Comparison of ENCODE assay signal across 24 cellular contexts in genomic region chr20:59000326-59000725, GRCh38. TPM values are rescaled to one million over a fixed set of nuclear protein-coding genes. Genes with fewer than 3 reads are reported as not detected.
A peak's percentile ranks its signal among the peaks of the same experiment; 100 is the strongest.
DNase-seq lines count a peak whose midpoint lies in the region; ATAC-seq, FAIRE-seq and TF ChIP-seq lines count a peak whose summit lies in the region.
"Had no signal": no experiment of that assay in that cellular context is flagged by ENCODE, and none has a peak within 500 bp of the region (broad histone marks: within the 10 kb centered on the region; RNA-seq: fewer than 3 reads in every experiment).

No MANE protein-coding gene starts in this region.

- peak overlapping the region; percentile 74 for H3K27ac Mint-ChIP-seq in nephron progenitor cell
- peak overlapping the region; percentile 46 for H3K27ac Mint-ChIP-seq in stimulated activated memory B cell treated with anti-CD40 and anti-IgM and Interleukin-4, amounts not matched to agents 10 μg/mL and 1 μg/mL and 100 μg/mL, for 72 hours
- H3K27ac Mint-ChIP-seq: CD4-positive, alpha-beta T cell; HFFc6; IgD-negative memory B cell had no signal

- TF ChIP-seq EP300 in GM12878 (IDR thresholded peaks at IDR 0.05; ENCODE audit: borderline replicate concordance in 1 of 2, control insufficient read depth in 1 of 2, low read depth in 2 of 2, low read length in 2 of 2): no peak

- peaks cover 35 to 52% of the 10 kb centered on the region in 2 experiments for H3K36me3 ChIP-seq in GM12878 (ENCODE audit: control insufficient read depth in 2 of 2, insufficient read depth in 2 of 2, low read length in 1 of 2)

- no peak for TF ChIP-seq CTCF in RWPE1 (conservative IDR thresholded peaks at IDR 0.05; ENCODE audit: low read depth)
- no peak for TF ChIP-seq CTCF in GM12878 (IDR thresholded peaks at IDR 0.05 in 2 of 3, conservative IDR thresholded peaks at IDR 0.05 in 1 of 3; ENCODE audit: control insufficient read depth in 2 of 3, extremely low read depth in 1 of 3, insufficient read depth in 1 of 3, low read depth in 3 of 3, low read length in 3 of 3)
- no peak for TF ChIP-seq CTCF in nephron progenitor cell (IDR thresholded peaks at IDR 0.05)

- no peak for TF ChIP-seq RAD21 in GM12878 (IDR thresholded peaks at IDR 0.05; ENCODE audit: insufficient read depth, low read depth, low read length)

- ATAC-seq in GM12878 (no peak), HG02885 (IDR thresholded peaks at IDR 0.05; ENCODE audit: poor library complexity, unreplicated experiment) (no peak), GM19328 (IDR thresholded peaks at IDR 0.05; ENCODE audit: unreplicated experiment) (no peak)
- ATAC-seq in stimulated activated memory B cell treated with anti-CD40 and anti-IgM and Interleukin-4, amounts not matched to agents 10 μg/mL and 1 μg/mL and 100 μg/mL, for 72 hours: no peak
- ATAC-seq: HCT116, HepG2 had no signal

- intact Hi-C loops in GM12878 (cut with micrococcal nuclease; ENCODE audit: unreplicated experiment): no loop called here

- no TSS peak for BruUV-seq in GM12878 (replicated peaks; lab: Mats Ljungman, UMichigan)

- H2AFZ ChIP-seq in GM12878 (ENCODE audit: control insufficient read depth, low read depth, low read length): no peak overlapping the region

- H3K27ac ChIP-seq in RWPE1: peak overlapping the region; percentile 41
- no peak overlapping the region for H3K27ac ChIP-seq in GM12878 (ENCODE audit: control insufficient read depth, insufficient read depth)

- peaks cover 35% of the 10 kb centered on the region for H3K79me2 ChIP-seq in GM12878 (ENCODE audit: control insufficient read depth, insufficient read depth, low read length)

- no peak overlapping the region for H3K4me2 ChIP-seq in GM12878 (ENCODE audit: control insufficient read depth, insufficient read depth)

- RAD21 ChIA-PET in GM12878 (lab: Charles Lee; ENCODE audit: unreplicated experiment): no interaction called here

- POLR2A ChIA-PET in RWPE1 (lab: Yijun Ruan, JAX; ENCODE audit: low non-redundant PET) (interaction anchor here (0.5 kb wide), 1 partner anchor 32 kb away, joined by 4 read pairs; no protein-coding TSS in a partner anchor), GM12878 (lab: Charles Lee) (no interaction called here)

- SMC1A ChIA-PET in GM12878 (lab: Charles Lee; ENCODE audit: uncharacterized antibody, unreplicated experiment): no interaction called here

- H3K9me3 Mint-ChIP-seq in nephron progenitor cell: no peaks in the 10 kb centered on the region
- no peaks in the 10 kb centered on the region for H3K9me3 Mint-ChIP-seq in stimulated activated memory B cell treated with anti-CD40 and anti-IgM and Interleukin-4, amounts not matched to agents 10 μg/mL and 1 μg/mL and 100 μg/mL, for 72 hours
- H3K9me3 Mint-ChIP-seq: CD4-positive, alpha-beta T cell; HFFc6; IgD-negative memory B cell had no signal

- H3K27me3 ChIP-seq in GM12878 (replicated peaks in 1 of 2; ENCODE audit: control insufficient read depth in 2 of 2, insufficient read depth in 2 of 2, low read length in 1 of 2): no peaks in the 10 kb centered on the region
- H3K27me3 ChIP-seq: BE2C had no signal

- H4K20me1 ChIP-seq in GM12878 (ENCODE audit: control insufficient read depth, insufficient read depth): peaks cover 5% of the 10 kb centered on the region

- H3K4me3 ChIP-seq in GM12878: no peak overlapping the region

- H3K4me1 ChIP-seq in GM12878 (ENCODE audit: control insufficient read depth, insufficient read depth, low read length): peaks cover 20% of the 10 kb centered on the region
- H3K4me1 ChIP-seq: BE2C had no signal

- H3K9me3 ChIP-seq in GM12878 (replicated peaks; ENCODE audit: control insufficient read depth, insufficient read depth, low read length): no peaks in the 10 kb centered on the region
- H3K9me3 ChIP-seq: BE2C, Caco-2 had no signal

- peaks cover 40% of the 10 kb centered on the region for H3K4me1 Mint-ChIP-seq in nephron progenitor cell
- H3K4me1 Mint-ChIP-seq in stimulated activated memory B cell treated with anti-CD40 and anti-IgM and Interleukin-4, amounts not matched to agents 10 μg/mL and 1 μg/mL and 100 μg/mL, for 72 hours: peaks cover 61% of the 10 kb centered on the region

- DNase-seq in RWPE1 (ENCODE audit: low spot score) (no peak), GM12878 (ENCODE audit: low read depth, low spot score) (no peak), nephron progenitor cell (no peak), GM19239 (ENCODE audit: insufficient read length, low spot score) (no peak), T-helper 9 cell (no peak)
- DNase-seq: ACHN; BE2C; C1 segment of cervical spinal cord; Caco-2; CD4-positive, alpha-beta T cell; GOT3; H7; HFFc6 had no signal

- H3K4me3 Mint-ChIP-seq in nephron progenitor cell: no peak overlapping the region
- no peak overlapping the region for H3K4me3 Mint-ChIP-seq in stimulated activated memory B cell treated with anti-CD40 and anti-IgM and Interleukin-4, amounts not matched to agents 10 μg/mL and 1 μg/mL and 100 μg/mL, for 72 hours
- H3K4me3 Mint-ChIP-seq: CD4-positive, alpha-beta T cell; HFFc6; IgD-negative memory B cell had no signal

- in situ Hi-C loops in GM12878 (cut with MboI): loop anchor here (10.0 kb wide), 2 partner anchors 546 to 1606 kb away; partner anchors contain the start of gene RBM38

- CTCF ChIA-PET in RWPE1 (lab: Yijun Ruan, JAX): interaction anchor here (0.7 to 0.8 kb wide), 2 partner anchors 21 to 912 kb away, joined by 5 read pairs; no protein-coding TSS in a partner anchor
- CTCF ChIA-PET in GM12878 (lab: Yijun Ruan, JAX): no interaction called here

- H3K27me3 Mint-ChIP-seq in nephron progenitor cell (ENCODE audit: low read depth, poor library complexity): peaks cover 4% of the 10 kb centered on the region
- H3K27me3 Mint-ChIP-seq in stimulated activated memory B cell treated with anti-CD40 and anti-IgM and Interleukin-4, amounts not matched to agents 10 μg/mL and 1 μg/mL and 100 μg/mL, for 72 hours: no peaks in the 10 kb centered on the region
- H3K27me3 Mint-ChIP-seq: CD4-positive, alpha-beta T cell; IgD-negative memory B cell had no signal

- peaks cover 36% of the 10 kb centered on the region for H3K36me3 Mint-ChIP-seq in nephron progenitor cell (ENCODE audit: low read depth)
- H3K36me3 Mint-ChIP-seq in stimulated activated memory B cell treated with anti-CD40 and anti-IgM and Interleukin-4, amounts not matched to agents 10 μg/mL and 1 μg/mL and 100 μg/mL, for 72 hours: peaks cover 88% of the 10 kb centered on the region

- FAIRE-seq in GM12878 (lab: Jason Lieb, UNC) (no peak), GM19239 (lab: Jason Lieb, UNC) (no peak)
- FAIRE-seq: A204.1, D721Med, G401.6, GM12892, GM18507, HepG2 had no signal

- H3K9ac ChIP-seq in GM12878 (ENCODE audit: control insufficient read depth, insufficient read depth, low read length): no peak overlapping the region

- WGBS in GM12878 (ENCODE audit: insufficient coverage, insufficient replicate concordance, low lambda C conversion rate, missing lambda C conversion rate): 83% methylated on average over 3 of the region's 3 CpGs

- TF ChIP-seq POLR2A in GM12878 (IDR thresholded peaks at IDR 0.05; ENCODE audit: low read depth, low read length): peak; percentile 51

RNA-seq across cellular contexts. Expression of gene CTSZ, which starts 6.7 kb away (rescaled TPM):
- total RNA-seq in GM12878 (2013; cell fraction: nucleolus; rRNA removed): 99.1 and 102 TPM in 2 replicates
- total RNA-seq in GM12878 (2014; rRNA removed): 110 and 139 TPM in 2 replicates
- total RNA-seq in GM12878 (2014; rRNA removed; fragmentation: Illumina TruSeq; extraction: Trizol): 177 and 192 TPM in 2 replicates
- 225 and 233 TPM in 2 replicates for total RNA-seq in GM12878 (2021)
- polyA plus RNA-seq in GM12878 (2011; ENCODE audit: low read depth): 150 TPM
- 92.8 and 169 TPM in 2 replicates for polyA plus RNA-seq in GM12878 (2011; rRNA removed)
- polyA plus RNA-seq in GM12878 (2011; cell fraction: cytosol; rRNA removed): 156 and 185 TPM in 2 replicates
- 103 and 127 TPM in 2 replicates for polyA plus RNA-seq in GM12878 (2011; cell fraction: nucleus; rRNA removed)
- 163 and 223 TPM in 2 replicates for polyA plus RNA-seq in GM12878 (2012)
- polyA plus RNA-seq in GM12878 (2014; fragmentation: Illumina TruSeq; extraction: Trizol): 301 and 321 TPM in 2 replicates
- 10 to 100 TPM in 1 of 2 experiments, 1 to 10 TPM in 1; 6.0 to 14.0 TPM for polyA plus RNA-seq in GM12878 (2014; fragmentation: Nextera tagmentation; extraction: Ambion mirVana)
- polyA plus RNA-seq in GM12878 (2014; rRNA removed): 215 and 256 TPM in 2 replicates
- polyA plus RNA-seq in GM12878 (2016; fragmentation: Nextera tagmentation; extraction: Ambion mirVana): 10 to 100 TPM in 1 of 2 experiments, 1 to 10 TPM in 1; 8.0 to 11.8 TPM
- polyA minus RNA-seq in GM12878 (2011; rRNA and poly(A)+ RNA removed): 135 TPM in 2 replicates
- 45.5 and 58.7 TPM in 2 replicates for polyA minus RNA-seq in GM12878 (2011; cell fraction: cytosol; rRNA and poly(A)+ RNA removed)
- 34.0 and 64.2 TPM in 2 replicates for polyA minus RNA-seq in GM12878 (2011; cell fraction: nucleus; rRNA and poly(A)+ RNA removed)
- total RNA-seq: HepG2 had no signal

RNA-seq across cellular contexts. Expression of gene TUBB1, which starts 18.9 kb away (rescaled TPM):
- not detected in 2 replicates for total RNA-seq in GM12878 (2013; cell fraction: nucleolus; rRNA removed)
- total RNA-seq in GM12878 (2014; rRNA removed) (0.06 and 0.11 TPM in 2 replicates), GM12878 (2014; rRNA removed; fragmentation: Illumina TruSeq; extraction: Trizol) (0.04 TPM in 1 of 2 replicates, not detected in the other), GM12878 (2021) (not detected in 2 replicates)
- 0.24 TPM for polyA plus RNA-seq in GM12878 (2011; ENCODE audit: low read depth)
- polyA plus RNA-seq in GM12878 (2011; rRNA removed) (0.03 and 0.07 TPM in 2 replicates), GM12878 (2014; fragmentation: Illumina TruSeq; extraction: Trizol) (0.04 TPM in 1 of 2 replicates, not detected in the other), GM12878 (2014; fragmentation: Nextera tagmentation; extraction: Ambion mirVana) (under 1 TPM in 1 of 2 experiments, not detected in 1; 0.02 TPM), GM12878 (2014; rRNA removed) (0.05 TPM in 1 of 2 replicates, not detected in the other), GM12878 (2016; fragmentation: Nextera tagmentation; extraction: Ambion mirVana) (under 1 TPM; 0.13 to 0.20 TPM)
- 0.03 TPM in 1 of 2 replicates, not detected in the other for polyA plus RNA-seq in GM12878 (2011; cell fraction: cytosol; rRNA removed)
- polyA plus RNA-seq in GM12878 (2011; cell fraction: nucleus; rRNA removed): 0.07 and 0.10 TPM in 2 replicates
- 0.21 and 0.34 TPM in 2 replicates for polyA plus RNA-seq in GM12878 (2012)
- not detected in 2 replicates for polyA minus RNA-seq in GM12878 (2011; rRNA and poly(A)+ RNA removed)
- not detected in 2 replicates for polyA minus RNA-seq in GM12878 (2011; cell fraction: cytosol; rRNA and poly(A)+ RNA removed)
- polyA minus RNA-seq in GM12878 (2011; cell fraction: nucleus; rRNA and poly(A)+ RNA removed): 0.12 TPM in 1 of 2 replicates, not detected in the other
- total RNA-seq: H7, HFFc6 had no signal

RNA-seq across cellular contexts. Expression of gene NELFCD, which starts 19.3 kb away (rescaled TPM):
- total RNA-seq in GM12878 (2013; cell fraction: nucleolus; rRNA removed): 125 and 129 TPM in 2 replicates
- total RNA-seq in GM12878 (2014; rRNA removed) (68.7 and 74.9 TPM in 2 replicates), GM12878 (2014; rRNA removed; fragmentation: Illumina TruSeq; extraction: Trizol) (46.3 and 54.3 TPM in 2 replicates), GM12878 (2021) (68.9 and 82.1 TPM in 2 replicates)
- 51.2 TPM for polyA plus RNA-seq in GM12878 (2011; ENCODE audit: low read depth)
- polyA plus RNA-seq in GM12878 (2011; rRNA removed) (76.5 and 86.8 TPM in 2 replicates), GM12878 (2014; fragmentation: Illumina TruSeq; extraction: Trizol) (83.4 and 89.7 TPM in 2 replicates), GM12878 (2014; fragmentation: Nextera tagmentation; extraction: Ambion mirVana) (10 to 100 TPM in 1 of 2 experiments, 1 to 10 TPM in 1; 8.9 to 16.7 TPM), GM12878 (2014; rRNA removed) (79.8 and 83.6 TPM in 2 replicates), GM12878 (2016; fragmentation: Nextera tagmentation; extraction: Ambion mirVana) (100 to 1,000 TPM; 107 to 109 TPM)
- 82.9 and 107 TPM in 2 replicates for polyA plus RNA-seq in GM12878 (2011; cell fraction: cytosol; rRNA removed)
- polyA plus RNA-seq in GM12878 (2011; cell fraction: nucleus; rRNA removed): 243 and 253 TPM in 2 replicates
- polyA plus RNA-seq in GM12878 (2012): 61.0 and 61.7 TPM in 2 replicates
- 75.0 and 95.0 TPM in 2 replicates for polyA minus RNA-seq in GM12878 (2011; rRNA and poly(A)+ RNA removed)
- polyA minus RNA-seq in GM12878 (2011; cell fraction: cytosol; rRNA and poly(A)+ RNA removed): 24.3 and 31.0 TPM in 2 replicates
- polyA minus RNA-seq in GM12878 (2011; cell fraction: nucleus; rRNA and poly(A)+ RNA removed): 48.0 and 73.1 TPM in 2 replicates

RNA-seq across cellular contexts. Expression of gene ATP5F1E, which starts 31.8 kb away (rescaled TPM):
- 45.3 and 50.2 TPM in 2 replicates for total RNA-seq in GM12878 (2013; cell fraction: nucleolus; rRNA removed)
- total RNA-seq in GM12878 (2014; rRNA removed): 49.0 and 61.6 TPM in 2 replicates
- 96.3 and 96.9 TPM in 2 replicates for total RNA-seq in GM12878 (2014; rRNA removed; fragmentation: Illumina TruSeq; extraction: Trizol)
- total RNA-seq in GM12878 (2021): 96.4 and 107 TPM in 2 replicates
- polyA plus RNA-seq in GM12878 (2011; ENCODE audit: low read depth): 5.8 TPM
- polyA plus RNA-seq in GM12878 (2011; rRNA removed): 137 and 138 TPM in 2 replicates
- 34.9 and 35.0 TPM in 2 replicates for polyA plus RNA-seq in GM12878 (2011; cell fraction: cytosol; rRNA removed)
- polyA plus RNA-seq in GM12878 (2011; cell fraction: nucleus; rRNA removed): 24.3 and 27.8 TPM in 2 replicates
- polyA plus RNA-seq in GM12878 (2012): 86.3 and 113 TPM in 2 replicates
- 35.2 and 53.1 TPM in 2 replicates for polyA plus RNA-seq in GM12878 (2014; fragmentation: Illumina TruSeq; extraction: Trizol)
- polyA plus RNA-seq in GM12878 (2014; fragmentation: Nextera tagmentation; extraction: Ambion mirVana): 100 to 1,000 TPM; 169 to 219 TPM
- polyA plus RNA-seq in GM12878 (2014; rRNA removed): 79.8 and 89.2 TPM in 2 replicates
- 100 to 1,000 TPM; 391 to 407 TPM for polyA plus RNA-seq in GM12878 (2016; fragmentation: Nextera tagmentation; extraction: Ambion mirVana)
- polyA minus RNA-seq in GM12878 (2011; rRNA and poly(A)+ RNA removed): 12.8 and 20.0 TPM in 2 replicates
- polyA minus RNA-seq in GM12878 (2011; cell fraction: cytosol; rRNA and poly(A)+ RNA removed): 15.2 and 16.2 TPM in 2 replicates
- polyA minus RNA-seq in GM12878 (2011; cell fraction: nucleus; rRNA and poly(A)+ RNA removed): 38.1 and 48.9 TPM in 2 replicates

RNA-seq across cellular contexts. Expression of gene PRELID3B, which starts 42.3 kb away (rescaled TPM):
- total RNA-seq in GM12878 (2013; cell fraction: nucleolus; rRNA removed): 36.3 and 39.0 TPM in 2 replicates
- total RNA-seq in GM12878 (2014; rRNA removed) (123 and 138 TPM in 2 replicates), GM12878 (2014; rRNA removed; fragmentation: Illumina TruSeq; extraction: Trizol) (119 and 125 TPM in 2 replicates), GM12878 (2021) (86.1 and 96.0 TPM in 2 replicates)
- 39.7 TPM for polyA plus RNA-seq in GM12878 (2011; ENCODE audit: low read depth)
- polyA plus RNA-seq in GM12878 (2011; rRNA removed) (114 and 159 TPM in 2 replicates), GM12878 (2014; fragmentation: Illumina TruSeq; extraction: Trizol) (98.8 and 123 TPM in 2 replicates), GM12878 (2014; fragmentation: Nextera tagmentation; extraction: Ambion mirVana) (100 to 1,000 TPM; 130 to 151 TPM), GM12878 (2014; rRNA removed) (72.5 and 73.9 TPM in 2 replicates), GM12878 (2016; fragmentation: Nextera tagmentation; extraction: Ambion mirVana) (100 to 1,000 TPM; 141 to 146 TPM)
- polyA plus RNA-seq in GM12878 (2011; cell fraction: cytosol; rRNA removed): 40.6 and 42.3 TPM in 2 replicates
- 45.3 and 58.8 TPM in 2 replicates for polyA plus RNA-seq in GM12878 (2011; cell fraction: nucleus; rRNA removed)
- 61.1 and 67.2 TPM in 2 replicates for polyA plus RNA-seq in GM12878 (2012)
- 88.3 and 110 TPM in 2 replicates for polyA minus RNA-seq in GM12878 (2011; rRNA and poly(A)+ RNA removed)
- 68.4 and 76.6 TPM in 2 replicates for polyA minus RNA-seq in GM12878 (2011; cell fraction: cytosol; rRNA and poly(A)+ RNA removed)
- 32.2 and 42.4 TPM in 2 replicates for polyA minus RNA-seq in GM12878 (2011; cell fraction: nucleus; rRNA and poly(A)+ RNA removed)
